2 cellular contexts compared by ENCODE assay signal in the genomic region with DNA sequence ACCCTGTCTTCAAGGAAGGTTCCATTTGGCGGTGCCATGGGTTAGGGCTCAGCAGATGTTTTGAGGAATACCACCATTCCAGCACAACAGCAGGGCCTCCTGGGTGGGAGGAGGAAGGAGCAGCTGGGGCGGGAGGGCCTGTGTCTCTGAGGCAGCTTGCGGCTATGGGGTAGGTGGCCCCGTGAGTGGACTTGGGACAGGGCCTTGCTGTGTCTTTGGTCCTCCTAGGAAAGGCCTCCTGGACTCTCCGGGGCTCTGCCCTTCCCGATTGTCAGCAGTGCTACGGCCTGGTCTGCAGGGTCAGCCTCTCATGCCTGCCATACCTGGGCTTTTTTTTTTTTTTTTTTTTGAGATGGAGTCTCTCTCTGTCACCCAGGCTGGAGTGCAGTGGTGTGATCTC.
TF ChIP-seq lines count a peak whose summit lies in the region.

No MANE protein-coding gene starts in this region.

TF ChIP-seq in SK-N-SH, 30 proteins besides CTCF, POLR2A, EP300 and RAD21 (continued from another document):
- TF ChIP-seq, protein P1, sequence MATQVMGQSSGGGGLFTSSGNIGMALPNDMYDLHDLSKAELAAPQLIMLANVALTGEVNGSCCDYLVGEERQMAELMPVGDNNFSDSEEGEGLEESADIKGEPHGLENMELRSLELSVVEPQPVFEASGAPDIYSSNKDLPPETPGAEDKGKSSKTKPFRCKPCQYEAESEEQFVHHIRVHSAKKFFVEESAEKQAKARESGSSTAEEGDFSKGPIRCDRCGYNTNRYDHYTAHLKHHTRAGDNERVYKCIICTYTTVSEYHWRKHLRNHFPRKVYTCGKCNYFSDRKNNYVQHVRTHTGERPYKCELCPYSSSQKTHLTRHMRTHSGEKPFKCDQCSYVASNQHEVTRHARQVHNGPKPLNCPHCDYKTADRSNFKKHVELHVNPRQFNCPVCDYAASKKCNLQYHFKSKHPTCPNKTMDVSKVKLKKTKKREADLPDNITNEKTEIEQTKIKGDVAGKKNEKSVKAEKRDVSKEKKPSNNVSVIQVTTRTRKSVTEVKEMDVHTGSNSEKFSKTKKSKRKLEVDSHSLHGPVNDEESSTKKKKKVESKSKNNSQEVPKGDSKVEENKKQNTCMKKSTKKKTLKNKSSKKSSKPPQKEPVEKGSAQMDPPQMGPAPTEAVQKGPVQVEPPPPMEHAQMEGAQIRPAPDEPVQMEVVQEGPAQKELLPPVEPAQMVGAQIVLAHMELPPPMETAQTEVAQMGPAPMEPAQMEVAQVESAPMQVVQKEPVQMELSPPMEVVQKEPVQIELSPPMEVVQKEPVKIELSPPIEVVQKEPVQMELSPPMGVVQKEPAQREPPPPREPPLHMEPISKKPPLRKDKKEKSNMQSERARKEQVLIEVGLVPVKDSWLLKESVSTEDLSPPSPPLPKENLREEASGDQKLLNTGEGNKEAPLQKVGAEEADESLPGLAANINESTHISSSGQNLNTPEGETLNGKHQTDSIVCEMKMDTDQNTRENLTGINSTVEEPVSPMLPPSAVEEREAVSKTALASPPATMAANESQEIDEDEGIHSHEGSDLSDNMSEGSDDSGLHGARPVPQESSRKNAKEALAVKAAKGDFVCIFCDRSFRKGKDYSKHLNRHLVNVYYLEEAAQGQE (IDR thresholded peaks at IDR 0.05; ENCODE audit: low read depth, low read length), result no peak
- TF ChIP-seq MXI1 (IDR thresholded peaks at IDR 0.05; ENCODE audit: low read depth, low read length), result no peak
- TF ChIP-seq EZH2phosphoT487 (IDR thresholded peaks at IDR 0.05; ENCODE audit: borderline replicate concordance, low read depth), result no peak
- TF ChIP-seq RFX5 (IDR thresholded peaks at IDR 0.05; ENCODE audit: low read length), result no peak

TF ChIP-seq in SK-N-SH treated with all-trans-retinoic acid at 6 μM for 48 hours, 23 proteins besides CTCF, POLR2A, EP300 and RAD21 (continued from another document):
- TF ChIP-seq, protein P2, sequence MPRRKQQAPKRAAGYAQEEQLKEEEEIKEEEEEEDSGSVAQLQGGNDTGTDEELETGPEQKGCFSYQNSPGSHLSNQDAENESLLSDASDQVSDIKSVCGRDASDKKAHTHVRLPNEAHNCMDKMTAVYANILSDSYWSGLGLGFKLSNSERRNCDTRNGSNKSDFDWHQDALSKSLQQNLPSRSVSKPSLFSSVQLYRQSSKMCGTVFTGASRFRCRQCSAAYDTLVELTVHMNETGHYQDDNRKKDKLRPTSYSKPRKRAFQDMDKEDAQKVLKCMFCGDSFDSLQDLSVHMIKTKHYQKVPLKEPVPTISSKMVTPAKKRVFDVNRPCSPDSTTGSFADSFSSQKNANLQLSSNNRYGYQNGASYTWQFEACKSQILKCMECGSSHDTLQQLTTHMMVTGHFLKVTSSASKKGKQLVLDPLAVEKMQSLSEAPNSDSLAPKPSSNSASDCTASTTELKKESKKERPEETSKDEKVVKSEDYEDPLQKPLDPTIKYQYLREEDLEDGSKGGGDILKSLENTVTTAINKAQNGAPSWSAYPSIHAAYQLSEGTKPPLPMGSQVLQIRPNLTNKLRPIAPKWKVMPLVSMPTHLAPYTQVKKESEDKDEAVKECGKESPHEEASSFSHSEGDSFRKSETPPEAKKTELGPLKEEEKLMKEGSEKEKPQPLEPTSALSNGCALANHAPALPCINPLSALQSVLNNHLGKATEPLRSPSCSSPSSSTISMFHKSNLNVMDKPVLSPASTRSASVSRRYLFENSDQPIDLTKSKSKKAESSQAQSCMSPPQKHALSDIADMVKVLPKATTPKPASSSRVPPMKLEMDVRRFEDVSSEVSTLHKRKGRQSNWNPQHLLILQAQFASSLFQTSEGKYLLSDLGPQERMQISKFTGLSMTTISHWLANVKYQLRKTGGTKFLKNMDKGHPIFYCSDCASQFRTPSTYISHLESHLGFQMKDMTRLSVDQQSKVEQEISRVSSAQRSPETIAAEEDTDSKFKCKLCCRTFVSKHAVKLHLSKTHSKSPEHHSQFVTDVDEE (CRISPR knock-in tag; IDR thresholded peaks at IDR 0.05), result no peak
- TF ChIP-seq, protein P3, sequence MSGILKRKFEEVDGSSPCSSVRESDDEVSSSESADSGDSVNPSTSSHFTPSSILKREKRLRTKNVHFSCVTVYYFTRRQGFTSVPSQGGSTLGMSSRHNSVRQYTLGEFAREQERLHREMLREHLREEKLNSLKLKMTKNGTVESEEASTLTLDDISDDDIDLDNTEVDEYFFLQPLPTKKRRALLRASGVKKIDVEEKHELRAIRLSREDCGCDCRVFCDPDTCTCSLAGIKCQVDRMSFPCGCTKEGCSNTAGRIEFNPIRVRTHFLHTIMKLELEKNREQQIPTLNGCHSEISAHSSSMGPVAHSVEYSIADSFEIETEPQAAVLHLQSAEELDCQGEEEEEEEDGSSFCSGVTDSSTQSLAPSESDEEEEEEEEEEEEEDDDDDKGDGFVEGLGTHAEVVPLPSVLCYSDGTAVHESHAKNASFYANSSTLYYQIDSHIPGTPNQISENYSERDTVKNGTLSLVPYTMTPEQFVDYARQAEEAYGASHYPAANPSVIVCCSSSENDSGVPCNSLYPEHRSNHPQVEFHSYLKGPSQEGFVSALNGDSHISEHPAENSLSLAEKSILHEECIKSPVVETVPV (CRISPR knock-in tag; IDR thresholded peaks at IDR 0.05), result no peak
- TF ChIP-seq ZNF70 (CRISPR knock-in tag; IDR thresholded peaks at IDR 0.05) (no peak), RARB (CRISPR knock-in tag; IDR thresholded peaks at IDR 0.05) (no peak), GLIS3 (CRISPR knock-in tag; IDR thresholded peaks at IDR 0.05) (no peak)
